8 cellular contexts compared by ENCODE assay signal in genomic region chr17:68539536-68540469, GRCh38. TPM values are rescaled to one million over a fixed set of nuclear protein-coding genes. Genes with fewer than 3 reads are reported as not detected.
A peak's percentile ranks its signal among the peaks of the same experiment; 100 is the strongest.
DNase-seq lines count a peak whose midpoint lies in the region; ATAC-seq and TF ChIP-seq lines count a peak whose summit lies in the region.

No MANE protein-coding gene starts in this region.

- peak; percentile 50 for ATAC-seq in GM18511 (IDR thresholded peaks at IDR 0.05; ENCODE audit: unreplicated experiment)
- ATAC-seq in activated B cell treated with CpG ODN at 0.5 μM for 24 hours (ENCODE audit: low read depth) = peak; percentile 72
- ATAC-seq in left colon = peak; percentile 64
- ATAC-seq in HG03354 (IDR thresholded peaks at IDR 0.05; ENCODE audit: poor library complexity, severe bottlenecking, unreplicated experiment) = no peak

- H3K4me1 Mint-ChIP-seq in activated B cell treated with CpG ODN at 0.5 μM for 24 hours = peaks cover 15% of the 10 kb centered on the region

- no peak overlapping the region for H3K4me3 Mint-ChIP-seq in activated B cell treated with CpG ODN at 0.5 μM for 24 hours

- intact Hi-C loops in activated B cell treated with CpG ODN at 0.5 μM for 24 hours (cut with micrococcal nuclease) (loop anchor here (1.0 to 5.0 kb wide), 3 partner anchors 221 to 707 kb away; no protein-coding TSS in a partner anchor), left colon (cut with DNase I, micrococcal nuclease) (no loop called here)

- no peak overlapping the region for H3K4me3 ChIP-seq in AG04449 (ENCODE audit: low read depth, low read length)

- TF ChIP-seq CTCF in AG04449 (IDR thresholded peaks at IDR 0.05; ENCODE audit: insufficient read depth, low read length, missing control alignments) (peak; percentile 20), activated B cell treated with CpG ODN at 0.5 μM for 24 hours (IDR thresholded peaks at IDR 0.05) (no peak)

- peaks cover 53% of the 10 kb centered on the region for H3K36me3 Mint-ChIP-seq in activated B cell treated with CpG ODN at 0.5 μM for 24 hours (ENCODE audit: low read depth)

- CTCF ChIA-PET in AG04449 (lab: Yijun Ruan, JAX) (interaction anchor here (0.7 to 7.0 kb wide), 8 partner anchors 9 to 232 kb away, joined by 3 to 52 read pairs (median 4); no protein-coding TSS in a partner anchor), activated B cell treated with CpG ODN at 0.5 μM for 24 hours (lab: Charles Lee) (interaction anchor here (0.6 to 1.3 kb wide), 5 partner anchors 11 to 709 kb away, joined by 3 read pairs; no protein-coding TSS in a partner anchor)

- no peaks in the 10 kb centered on the region for H3K27me3 Mint-ChIP-seq in activated B cell treated with CpG ODN at 0.5 μM for 24 hours

- H3K27ac Mint-ChIP-seq in activated B cell treated with CpG ODN at 0.5 μM for 24 hours = peak overlapping the region; percentile 61

- no peaks in the 10 kb centered on the region for H3K9me3 Mint-ChIP-seq in activated B cell treated with CpG ODN at 0.5 μM for 24 hours

- POLR2A ChIA-PET in AG04449 (lab: Yijun Ruan, JAX) (no interaction called here), activated B cell treated with CpG ODN at 0.5 μM for 24 hours (lab: Charles Lee) (interaction anchor here (1.5 kb wide), 1 partner anchor 28 kb away, joined by 3 read pairs; the partner anchor contains the start of gene PRKAR1A)

- DNase-seq in AG04449 (ENCODE audit: low read depth, low spot score) (no peak), activated B cell treated with CpG ODN at 0.5 μM for 24 hours (no peak), left colon (no peak), NCI-H774 (lab: John Stamatoyannopoulos, UW) (no peak), NCI-H1105 treated with DMSO at 0.1 percent for 48 hours (lab: John Stamatoyannopoulos, UW) (no peak), NCI-H128 (lab: John Stamatoyannopoulos, UW; ENCODE audit: unreplicated experiment) (no peak)

RNA-seq across cellular contexts. Expression of gene PRKAR1A, which starts 27.6 kb away (rescaled TPM):
- total RNA-seq in activated B cell treated with CpG ODN at 0.5 μM for 24 hours = 272 and 279 TPM in 2 replicates
- 100 to 1,000 TPM; 146 to 159 TPM for total RNA-seq in left colon
